19 cellular contexts compared by ENCODE assay signal in the genomic region with DNA sequence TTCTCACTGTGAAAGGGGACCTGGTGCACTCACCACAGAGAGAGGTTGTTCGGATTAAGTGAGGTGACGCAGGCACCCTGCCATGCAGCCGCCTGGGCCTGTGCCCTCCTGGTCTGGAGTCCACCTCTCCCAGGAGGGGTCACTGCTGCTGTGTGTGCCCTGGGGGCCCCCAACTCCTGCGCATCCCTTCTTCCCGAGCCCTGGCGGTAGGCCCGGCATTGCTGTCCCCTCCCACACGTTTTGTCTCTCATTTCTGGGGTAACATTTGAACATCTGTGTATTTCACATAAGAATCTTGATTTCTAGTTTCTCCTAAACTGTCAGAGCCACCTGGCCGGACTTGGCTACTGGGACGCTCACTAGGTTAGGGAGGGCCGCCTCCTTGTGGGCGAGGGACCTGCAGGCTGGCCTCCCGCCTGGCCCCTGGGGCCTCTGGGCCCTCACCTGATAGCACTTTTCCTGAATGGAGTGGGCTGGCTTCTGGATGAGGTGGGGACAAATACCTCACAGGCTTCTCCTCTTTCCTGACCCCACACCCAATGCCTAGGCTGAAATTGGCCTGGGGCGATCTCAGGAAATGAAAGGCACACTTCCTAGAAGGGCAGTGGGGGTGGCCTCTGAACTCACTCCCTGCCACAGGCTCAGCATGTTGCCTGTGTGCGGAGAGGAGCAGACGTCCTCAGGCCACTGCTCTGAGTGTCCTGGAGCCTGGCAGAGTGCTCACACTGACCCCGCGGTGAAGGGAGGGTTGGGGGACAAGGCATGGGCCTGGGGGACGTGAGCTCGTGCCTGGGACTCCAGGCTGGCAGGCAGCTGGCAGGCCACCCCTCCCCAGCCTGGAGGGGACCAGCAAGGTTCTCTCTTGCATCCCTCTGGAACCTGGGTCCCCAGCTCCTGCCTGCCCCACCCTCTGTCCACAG.
"Had no signal": no experiment of that assay in that cellular context is flagged by ENCODE, and none has a peak within 500 bp of the region (broad histone marks: within the 10 kb centered on the region; RNA-seq: fewer than 3 reads in every experiment).

No MANE protein-coding gene starts in this region.

- H3K4me1 Mint-ChIP-seq: activated naive CD8-positive, alpha-beta T cell treated with anti-CD3 and anti-CD28 coated beads, Interleukin-2, amount 10 ng/mL, durations not matched to agents 7 days and 5 days; naive B cell had no signal

- ATAC-seq: activated CD4-positive, CD25-positive, alpha-beta regulatory T cell treated with anti-CD3 and anti-CD28 coated beads, Interleukin-2, amount 50 U/mL, for 24 hours; activated T-cell treated with anti-CD3 and anti-CD28 coated beads, Interleukin-2, amount 50 U/mL, for 72 hours had no signal

- H3K9me3 Mint-ChIP-seq: activated CD4-positive, alpha-beta memory T cell treated with anti-CD3 and anti-CD28 coated beads for 36 hours; activated naive CD8-positive, alpha-beta T cell treated with anti-CD3 and anti-CD28 coated beads, Interleukin-2, amount 10 ng/mL, durations not matched to agents 7 days and 5 days; activated T-cell treated with anti-CD3 and anti-CD28 coated beads, Interleukin-2, amount 50 U/mL, for 72 hours; type B pancreatic cell had no signal

- H3K4me3 Mint-ChIP-seq: activated CD4-positive, alpha-beta memory T cell treated with anti-CD3 and anti-CD28 coated beads for 36 hours; activated naive CD8-positive, alpha-beta T cell treated with anti-CD3 and anti-CD28 coated beads, Interleukin-2, amount 10 ng/mL, durations not matched to agents 7 days and 5 days; activated T-cell treated with anti-CD3 and anti-CD28 coated beads, Interleukin-2, amount 50 U/mL, for 72 hours; naive B cell had no signal

- H3K4me3 ChIP-seq: ascending aorta, colonic mucosa, heart right ventricle, lung, prostate gland, sigmoid colon had no signal

- H3K36me3 Mint-ChIP-seq: activated CD4-positive, alpha-beta memory T cell treated with anti-CD3 and anti-CD28 coated beads for 36 hours; activated naive CD8-positive, alpha-beta T cell treated with anti-CD3 and anti-CD28 coated beads, Interleukin-2, amount 10 ng/mL, durations not matched to agents 7 days and 5 days; naive B cell; type B pancreatic cell had no signal

- H3K36me3 ChIP-seq: ascending aorta, colonic mucosa, heart right ventricle, neutrophil, prostate gland, sigmoid colon had no signal

- H3K27me3 ChIP-seq: ascending aorta, colonic mucosa, neutrophil, sigmoid colon had no signal

- FAIRE-seq: endothelial cell of umbilical vein had no signal

- H3K9me3 ChIP-seq: ascending aorta, colonic mucosa, neutrophil, prostate gland, sigmoid colon had no signal

- H3K4me1 ChIP-seq: ascending aorta, colonic mucosa, prostate gland, sigmoid colon had no signal

- H3K27ac ChIP-seq: ascending aorta, colonic mucosa, heart right ventricle, neutrophil, prostate gland, sigmoid colon had no signal

- H3K27ac Mint-ChIP-seq: activated CD4-positive, alpha-beta memory T cell treated with anti-CD3 and anti-CD28 coated beads for 36 hours; activated naive CD8-positive, alpha-beta T cell treated with anti-CD3 and anti-CD28 coated beads, Interleukin-2, amount 10 ng/mL, durations not matched to agents 7 days and 5 days; activated T-cell treated with anti-CD3 and anti-CD28 coated beads, Interleukin-2, amount 50 U/mL, for 72 hours; type B pancreatic cell had no signal

- DNase-seq: activated CD4-positive, alpha-beta memory T cell treated with anti-CD3 and anti-CD28 coated beads for 36 hours; activated CD8-positive, alpha-beta memory T cell treated with anti-CD3 and anti-CD28 coated beads, Interleukin-2, amount 50 U/mL, for 4 hours; activated naive CD8-positive, alpha-beta T cell treated with anti-CD3 and anti-CD28 coated beads, Interleukin-2, amount 10 ng/mL, durations not matched to agents 7 days and 5 days; activated T-cell treated with anti-CD3 and anti-CD28 coated beads, Interleukin-2, amount 50 U/mL, for 72 hours; colonic mucosa; foreskin melanocyte; naive B cell; sigmoid colon; stimulated activated CD4-positive, alpha-beta T cell treated with anti-CD3 and anti-CD28 coated beads, Interleukin-12 subunit alpha, Interleukin-12 subunit beta, amount 100 ng/mL, for 4 hours; stimulated activated naive CD4-positive, alpha-beta T cell treated with Interleukin-2 at 50 U/mL for 16 hours; T-helper 2 cell had no signal
